24 cellular contexts compared by ENCODE assay signal in the genomic region with DNA sequence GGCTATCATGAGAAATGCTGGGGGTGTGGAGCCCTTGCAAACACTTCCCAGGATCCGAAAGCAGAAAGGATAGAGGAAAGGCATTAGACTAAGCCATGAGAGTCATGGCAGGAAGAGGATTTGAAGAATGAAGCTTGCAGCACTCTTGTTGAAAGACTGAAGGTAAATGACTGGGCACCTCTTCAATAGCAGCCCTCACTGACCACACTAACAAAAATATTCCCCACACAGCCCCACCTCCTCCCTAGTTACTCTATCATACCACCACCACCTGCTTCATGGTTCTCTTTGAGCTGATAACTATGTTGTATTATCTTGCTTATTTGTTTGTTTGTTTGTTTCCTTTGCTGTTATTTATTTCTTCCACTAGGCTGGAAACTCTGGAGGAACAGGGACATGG.
"Had no signal": no experiment of that assay in that cellular context is flagged by ENCODE, and none has a peak within 500 bp of the region (broad histone marks: within the 10 kb centered on the region; RNA-seq: fewer than 3 reads in every experiment).

No MANE protein-coding gene starts in this region.

- H3K27me3 ChIP-seq: heart right ventricle, pancreas, suprapubic skin, thyroid gland, upper lobe of right lung, vagina had no signal

- H3K27ac Mint-ChIP-seq: immature natural killer cell; memory B cell; natural killer cell treated with Interleukin-12 subunit alpha and Interleukin-12 subunit beta and Interleukin-15 and Interleukin-18, amount 100 ng/mL, for 72 hours; progenitor cell of endocrine pancreas; stimulated activated effector memory CD8-positive, alpha-beta T cell treated with anti-CD3 and anti-CD28 coated beads, Interleukin-12 subunit alpha, Interleukin-12 subunit beta, amount 100 ng/mL, for 72 hours had no signal

- FAIRE-seq: endometrium, frontal cortex, keratinocyte, pancreas had no signal

- ATAC-seq: heart right ventricle; lower lobe of right lung; natural killer cell treated with Interleukin-12 subunit alpha and Interleukin-12 subunit beta and Interleukin-15 and Interleukin-18, amount 100 ng/mL, for 72 hours; right cardiac atrium; stimulated activated effector memory CD8-positive, alpha-beta T cell treated with anti-CD3 and anti-CD28 coated beads, Interleukin-12 subunit alpha, Interleukin-12 subunit beta, amount 100 ng/mL, for 72 hours; stimulated activated naive CD8-positive, alpha-beta T cell treated with anti-CD3 and anti-CD28 coated beads, Interleukin-15, Interleukin-2, amounts not matched to agents 100 U/mL and 50 U/mL, for 24 hours; upper lobe of right lung had no signal

- H3K9me3 ChIP-seq: heart right ventricle, left ventricle myocardium inferior, lower lobe of right lung, pancreas, suprapubic skin, thyroid gland, upper lobe of right lung, vagina had no signal

- H3K36me3 Mint-ChIP-seq: immature natural killer cell; memory B cell; mesothelial cell of epicardium; natural killer cell treated with Interleukin-12 subunit alpha and Interleukin-12 subunit beta and Interleukin-15 and Interleukin-18, amount 100 ng/mL, for 72 hours; stimulated activated effector memory CD8-positive, alpha-beta T cell treated with anti-CD3 and anti-CD28 coated beads, Interleukin-12 subunit alpha, Interleukin-12 subunit beta, amount 100 ng/mL, for 72 hours had no signal

- H3K9me3 Mint-ChIP-seq: immature natural killer cell; mesothelial cell of epicardium; natural killer cell treated with Interleukin-12 subunit alpha and Interleukin-12 subunit beta and Interleukin-15 and Interleukin-18, amount 100 ng/mL, for 72 hours; stimulated activated effector memory CD8-positive, alpha-beta T cell treated with anti-CD3 and anti-CD28 coated beads, Interleukin-12 subunit alpha, Interleukin-12 subunit beta, amount 100 ng/mL, for 72 hours had no signal

- H3K4me3 Mint-ChIP-seq: immature natural killer cell; memory B cell; mesothelial cell of epicardium; natural killer cell treated with Interleukin-12 subunit alpha and Interleukin-12 subunit beta and Interleukin-15 and Interleukin-18, amount 100 ng/mL, for 72 hours; stimulated activated effector memory CD8-positive, alpha-beta T cell treated with anti-CD3 and anti-CD28 coated beads, Interleukin-12 subunit alpha, Interleukin-12 subunit beta, amount 100 ng/mL, for 72 hours had no signal

- H3K4me3 ChIP-seq: heart right ventricle, left ventricle myocardium inferior, lower lobe of right lung, pancreas, smooth muscle cell, suprapubic skin, thyroid gland, upper lobe of right lung, vagina had no signal

- H3K4me1 Mint-ChIP-seq: immature natural killer cell had no signal

- H3K27me3 Mint-ChIP-seq: memory B cell; natural killer cell treated with Interleukin-12 subunit alpha and Interleukin-12 subunit beta and Interleukin-15 and Interleukin-18, amount 100 ng/mL, for 72 hours; progenitor cell of endocrine pancreas had no signal

- DNase-seq: effector memory CD4-positive, alpha-beta T cell; heart right ventricle; immature natural killer cell; left ventricle myocardium inferior; lower lobe of right lung; occipital lobe; pancreas; right cardiac atrium; stimulated activated CD4-positive, alpha-beta T cell treated with anti-CD3 and anti-CD28 coated beads, Interleukin-2, amount 100 ng/mL, for 48 hours; stimulated activated CD8-positive, alpha-beta memory T cell treated with anti-CD3 and anti-CD28 coated beads, Interleukin-4, amount 100 ng/mL, for 48 hours; stimulated activated naive CD8-positive, alpha-beta T cell treated with anti-CD3 and anti-CD28 coated beads, Interleukin-15, Interleukin-2, amounts not matched to agents 100 U/mL and 50 U/mL, for 24 hours; thyroid gland; upper lobe of right lung had no signal

- H3K4me1 ChIP-seq: lower lobe of right lung, suprapubic skin, thyroid gland, upper lobe of right lung, vagina had no signal

- H3K27ac ChIP-seq: heart right ventricle, left ventricle myocardium inferior, lower lobe of right lung, suprapubic skin, thyroid gland, upper lobe of right lung, vagina had no signal

- H3K36me3 ChIP-seq: heart right ventricle, left ventricle myocardium inferior, lower lobe of right lung, pancreas, suprapubic skin, thyroid gland, upper lobe of right lung, vagina had no signal
